10 cellular contexts compared by ENCODE assay signal in the genomic region with DNA sequence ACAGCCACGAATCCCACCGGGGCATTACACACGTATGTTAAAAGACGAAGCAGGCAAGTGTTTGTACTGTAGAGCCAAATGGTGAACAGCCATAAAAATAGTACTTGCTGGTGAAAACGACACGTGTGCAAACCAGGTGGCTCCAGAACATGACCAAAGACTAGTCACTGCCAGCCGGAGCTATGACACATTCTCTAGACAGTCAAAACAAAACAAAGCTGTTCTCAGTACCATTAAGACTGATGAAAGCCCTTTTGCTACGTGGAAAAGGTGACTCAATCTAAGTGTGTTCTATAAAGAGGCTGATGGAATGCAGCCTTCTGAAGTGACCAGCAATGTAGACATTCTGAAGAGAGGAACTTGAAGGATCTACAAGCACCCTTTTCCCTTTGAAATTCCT.
DNase-seq lines count a peak whose midpoint lies in the region; ATAC-seq and TF ChIP-seq lines count a peak whose summit lies in the region.
"Had no signal": no experiment of that assay in that cellular context is flagged by ENCODE, and none has a peak within 500 bp of the region (broad histone marks: within the 10 kb centered on the region; RNA-seq: fewer than 3 reads in every experiment).

No MANE protein-coding gene starts in this region.

- no peak overlapping the region for H3K4me3 ChIP-seq in fibroblast of pulmonary artery (replicated peaks; ENCODE audit: low read depth, low read length)
- H3K4me3 ChIP-seq: SJSA1 had no signal

- DNase-seq in ELR (ENCODE audit: low read depth) (peak; percentile 74), fibroblast of pulmonary artery (ENCODE audit: low read depth) (peak; percentile 36), NCI-H2171 (lab: John Stamatoyannopoulos, UW) (no peak), NCI-H1105 (lab: John Stamatoyannopoulos, UW) (no peak), germinal center (ENCODE audit: low spot score) (no peak)
- DNase-seq: retina had no signal

- ATAC-seq in GM21515 (IDR thresholded peaks at IDR 0.05; ENCODE audit: unreplicated experiment) = peak; percentile 79
- peak; percentile 79 for ATAC-seq in HG03575 (IDR thresholded peaks at IDR 0.05; ENCODE audit: extremely low read depth, insufficient number of reproducible peaks, low FRiP score, unreplicated experiment)
- ATAC-seq in HG02970 (IDR thresholded peaks at IDR 0.05; ENCODE audit: low FRiP score, unreplicated experiment) = no peak

- no peak for TF ChIP-seq CTCF in fibroblast of pulmonary artery (IDR thresholded peaks at IDR 0.05; ENCODE audit: low read length, missing control alignments)

Comparison
In these comparisons a context has a peak if more than half of its experiments do, and no peak if none do; other contexts are left out.
1. DNase-seq: peak in ELR (single experiment) and fibroblast of pulmonary artery (single experiment); none in NCI-H2171 (single experiment), NCI-H1105 (single experiment) and germinal center (single experiment).